In the genomic region with DNA sequence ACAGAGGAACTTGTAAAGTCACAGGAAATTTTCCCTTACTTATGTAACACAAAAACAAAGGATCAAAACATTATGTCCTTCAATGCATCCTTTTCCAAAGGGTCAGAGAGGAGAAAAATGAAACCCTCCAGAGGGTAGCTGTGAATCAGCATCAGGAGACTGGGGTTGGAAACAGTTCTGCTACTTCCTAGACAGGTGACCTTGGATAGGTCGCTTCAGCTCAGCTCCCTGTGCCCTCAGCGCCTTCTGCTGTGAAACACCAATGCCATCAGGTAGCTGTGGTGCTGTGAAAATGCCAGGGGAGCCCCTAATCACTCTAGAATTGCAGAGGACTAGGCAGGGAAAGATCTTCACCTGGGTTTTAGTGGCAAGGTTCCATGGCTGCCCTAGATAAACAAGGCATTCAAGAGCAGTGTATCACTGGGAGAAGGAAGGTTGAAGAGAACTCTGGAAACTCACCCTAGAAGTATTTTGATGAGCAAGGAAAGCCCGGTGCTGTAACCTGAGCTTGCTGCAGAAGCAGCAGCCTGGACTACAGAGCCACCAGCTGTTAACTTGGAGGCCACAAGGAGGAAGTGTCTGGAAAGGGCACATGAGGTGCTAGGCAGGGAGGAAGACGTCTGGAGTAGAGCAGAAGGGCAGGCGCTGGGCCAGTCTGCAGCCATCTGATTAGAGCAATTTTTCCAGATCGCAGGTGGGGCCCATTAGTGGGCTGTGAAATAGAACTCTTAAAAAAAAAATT, we compare ENCODE assay signal across 1 cellular context.
A peak's percentile ranks its signal among the peaks of the same experiment; 100 is the strongest.
TF ChIP-seq lines count a peak whose summit lies in the region.

No MANE protein-coding gene starts in this region.

TF ChIP-seq in HCT116, 20 proteins besides CTCF, POLR2A, EP300 and RAD21 (continued from another document):
- TF ChIP-seq ELF1 (IDR thresholded peaks at IDR 0.05; ENCODE audit: borderline replicate concordance, low read depth) (no peak), SP1 (IDR thresholded peaks at IDR 0.05; ENCODE audit: low read depth) (peak; percentile 60), SRF (IDR thresholded peaks at IDR 0.05; ENCODE audit: low read depth) (peak; percentile 58), TCF7L2 (IDR thresholded peaks at IDR 0.05; ENCODE audit: borderline replicate concordance, extremely low read depth, insufficient read depth, insufficient read length) (no peak), CEBPB (IDR thresholded peaks at IDR 0.05; ENCODE audit: low read depth) (no peak), EGR1 (IDR thresholded peaks at IDR 0.05; ENCODE audit: low read depth) (no peak), ZFX (IDR thresholded peaks at IDR 0.05) (no peak), SIN3A (IDR thresholded peaks at IDR 0.05; ENCODE audit: low read depth) (peak; percentile 86), ZNF274 (IDR thresholded peaks at IDR 0.05; ENCODE audit: low read depth, low read length) (no peak)
- TF ChIP-seq, protein P1, sequence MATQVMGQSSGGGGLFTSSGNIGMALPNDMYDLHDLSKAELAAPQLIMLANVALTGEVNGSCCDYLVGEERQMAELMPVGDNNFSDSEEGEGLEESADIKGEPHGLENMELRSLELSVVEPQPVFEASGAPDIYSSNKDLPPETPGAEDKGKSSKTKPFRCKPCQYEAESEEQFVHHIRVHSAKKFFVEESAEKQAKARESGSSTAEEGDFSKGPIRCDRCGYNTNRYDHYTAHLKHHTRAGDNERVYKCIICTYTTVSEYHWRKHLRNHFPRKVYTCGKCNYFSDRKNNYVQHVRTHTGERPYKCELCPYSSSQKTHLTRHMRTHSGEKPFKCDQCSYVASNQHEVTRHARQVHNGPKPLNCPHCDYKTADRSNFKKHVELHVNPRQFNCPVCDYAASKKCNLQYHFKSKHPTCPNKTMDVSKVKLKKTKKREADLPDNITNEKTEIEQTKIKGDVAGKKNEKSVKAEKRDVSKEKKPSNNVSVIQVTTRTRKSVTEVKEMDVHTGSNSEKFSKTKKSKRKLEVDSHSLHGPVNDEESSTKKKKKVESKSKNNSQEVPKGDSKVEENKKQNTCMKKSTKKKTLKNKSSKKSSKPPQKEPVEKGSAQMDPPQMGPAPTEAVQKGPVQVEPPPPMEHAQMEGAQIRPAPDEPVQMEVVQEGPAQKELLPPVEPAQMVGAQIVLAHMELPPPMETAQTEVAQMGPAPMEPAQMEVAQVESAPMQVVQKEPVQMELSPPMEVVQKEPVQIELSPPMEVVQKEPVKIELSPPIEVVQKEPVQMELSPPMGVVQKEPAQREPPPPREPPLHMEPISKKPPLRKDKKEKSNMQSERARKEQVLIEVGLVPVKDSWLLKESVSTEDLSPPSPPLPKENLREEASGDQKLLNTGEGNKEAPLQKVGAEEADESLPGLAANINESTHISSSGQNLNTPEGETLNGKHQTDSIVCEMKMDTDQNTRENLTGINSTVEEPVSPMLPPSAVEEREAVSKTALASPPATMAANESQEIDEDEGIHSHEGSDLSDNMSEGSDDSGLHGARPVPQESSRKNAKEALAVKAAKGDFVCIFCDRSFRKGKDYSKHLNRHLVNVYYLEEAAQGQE (IDR thresholded peaks at IDR 0.05; ENCODE audit: low read depth), result no peak
- TF ChIP-seq, protein P2, sequence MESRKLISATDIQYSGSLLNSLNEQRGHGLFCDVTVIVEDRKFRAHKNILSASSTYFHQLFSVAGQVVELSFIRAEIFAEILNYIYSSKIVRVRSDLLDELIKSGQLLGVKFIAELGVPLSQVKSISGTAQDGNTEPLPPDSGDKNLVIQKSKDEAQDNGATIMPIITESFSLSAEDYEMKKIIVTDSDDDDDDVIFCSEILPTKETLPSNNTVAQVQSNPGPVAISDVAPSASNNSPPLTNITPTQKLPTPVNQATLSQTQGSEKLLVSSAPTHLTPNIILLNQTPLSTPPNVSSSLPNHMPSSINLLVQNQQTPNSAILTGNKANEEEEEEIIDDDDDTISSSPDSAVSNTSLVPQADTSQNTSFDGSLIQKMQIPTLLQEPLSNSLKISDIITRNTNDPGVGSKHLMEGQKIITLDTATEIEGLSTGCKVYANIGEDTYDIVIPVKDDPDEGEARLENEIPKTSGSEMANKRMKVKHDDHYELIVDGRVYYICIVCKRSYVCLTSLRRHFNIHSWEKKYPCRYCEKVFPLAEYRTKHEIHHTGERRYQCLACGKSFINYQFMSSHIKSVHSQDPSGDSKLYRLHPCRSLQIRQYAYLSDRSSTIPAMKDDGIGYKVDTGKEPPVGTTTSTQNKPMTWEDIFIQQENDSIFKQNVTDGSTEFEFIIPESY (IDR thresholded peaks at IDR 0.05; ENCODE audit: extremely low read depth, insufficient replicate concordance, low read length), result no peak
- TF ChIP-seq, protein P3, sequence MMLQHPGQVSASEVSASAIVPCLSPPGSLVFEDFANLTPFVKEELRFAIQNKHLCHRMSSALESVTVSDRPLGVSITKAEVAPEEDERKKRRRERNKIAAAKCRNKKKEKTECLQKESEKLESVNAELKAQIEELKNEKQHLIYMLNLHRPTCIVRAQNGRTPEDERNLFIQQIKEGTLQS (IDR thresholded peaks at IDR 0.05), result no peak
